ENCODE assay signal across 8 cellular contexts in genomic region chr12:57031228-57031670, GRCh38. TPM values are rescaled to one million over a fixed set of nuclear protein-coding genes. Genes with fewer than 3 reads are reported as not detected.
DNase-seq lines count a peak whose midpoint lies in the region; ATAC-seq, FAIRE-seq and TF ChIP-seq lines count a peak whose summit lies in the region.

No MANE protein-coding gene starts in this region.

- H2BK5ac ChIP-seq in H1 (ENCODE audit: low read depth, low read length), result peak overlapping the region; percentile 89; the same call in 1 of the 2 replicates

- peak overlapping the region; percentile 57 for H2AFZ ChIP-seq in HCT116 (ENCODE audit: low read depth, low read length, poor library complexity, severe bottlenecking)
- H2AFZ ChIP-seq in H1 (ENCODE audit: low read length), result peak overlapping the region; percentile 89

- intact Hi-C loops in HCT116 (cut with micrococcal nuclease), result no loop called here
- intact Hi-C loops in head of caudate nucleus (cut with DNase I), result no loop called here

- CTCF ChIA-PET in HCT116 (lab: Charles Lee), result interaction anchor here (0.7 to 1.1 kb wide), 4 partner anchors 10 to 145 kb away, joined by 3 read pairs; partner anchors contain the start of gene LRP1
- CTCF ChIA-PET in H1 (lab: Charles Lee; ENCODE audit: partially characterized antibody), result interaction anchor here (0.5 to 6.5 kb wide), 20 partner anchors 9 to 474 kb away, joined by 3 to 51 read pairs (median 7); partner anchors contain the start of genes MYO1A, STAT6, TAC3 and ZBTB39

- H3K9me2 ChIP-seq in HCT116 (ENCODE audit: insufficient read depth), result no peaks in the 10 kb centered on the region

- H3K27me3 ChIP-seq in HCT116 (ENCODE audit: insufficient read depth, low read length), result no peaks in the 10 kb centered on the region; the same call in 1 of the 2 replicates
- H3K27me3 ChIP-seq in H1 (replicated peaks in 1 of 4; ENCODE audit: control insufficient read depth in 3 of 4, extremely low read depth in 1 of 4, insufficient read depth in 3 of 4, low read length in 3 of 4), result peaks cover 0 to 3% (median 0%) of the 10 kb centered on the region in 4 experiments; a peak in 1 of 7 replicates

- H3K14ac ChIP-seq in H1 (ENCODE audit: insufficient read length), result no peak overlapping the region

- H3K4me3 ChIP-seq in HCT116 (replicated peaks in 1 of 2; ENCODE audit: low read depth in 1 of 2, low read length in 2 of 2) (no peak overlapping the region), H1 (ENCODE audit: extremely low read depth in 1 of 4, insufficient read depth in 2 of 4, low read depth in 3 of 4, low read length in 4 of 4) (no peak overlapping the region)

- no peak overlapping the region for H2AK5ac ChIP-seq in H1 (ENCODE audit: low read depth, low read length)

- H3K4ac ChIP-seq in H1 (replicated peaks; ENCODE audit: insufficient read length, low read depth, low read length), result no peak overlapping the region

- H3K9me3 ChIP-seq in HCT116 (ENCODE audit: control insufficient read depth in 1 of 2, insufficient read depth in 1 of 2, low read depth in 1 of 2, low read length in 2 of 2), result no peaks in the 10 kb centered on the region
- no peaks in the 10 kb centered on the region for H3K9me3 ChIP-seq in H1 (ENCODE audit: insufficient read depth in 2 of 2, low read depth in 1 of 2, low read length in 1 of 2)

- TF ChIP-seq POLR2A in HCT116 (IDR thresholded peaks at IDR 0.05; ENCODE audit: borderline replicate concordance, extremely low read depth, insufficient read depth, insufficient read length), result no peak
- no peak for TF ChIP-seq POLR2A in H1 (IDR thresholded peaks at IDR 0.05; ENCODE audit: control extremely low read depth in 1 of 2, low read depth in 2 of 2, low read length in 2 of 2)

- peak; percentile 20; the same call in 1 of the 2 replicates for TF ChIP-seq RAD21 in HCT116 (IDR thresholded peaks at IDR 0.05; ENCODE audit: low read depth)
- TF ChIP-seq RAD21 in H1 (IDR thresholded peaks at IDR 0.05 in 1 of 2, conservative IDR thresholded peaks at IDR 0.05 in 1 of 2; ENCODE audit: low read depth in 2 of 2, low read length in 2 of 2), result peak; percentile 42 to 58

- no peak overlapping the region for H2BK120ac ChIP-seq in H1 (replicated peaks; ENCODE audit: low read depth, low read length)

- H3K36me3 ChIP-seq in HCT116 (ENCODE audit: control insufficient read depth in 1 of 2, insufficient read depth in 2 of 2, low read length in 2 of 2) (no peaks in the 10 kb centered on the region), H1 (ENCODE audit: control insufficient read depth in 2 of 4, insufficient read depth in 4 of 4, low read length in 3 of 4) (no peaks in the 10 kb centered on the region)

- no peak overlapping the region for H3K18ac ChIP-seq in H1 (ENCODE audit: extremely low read depth, low read length)

- H2BK15ac ChIP-seq in H1 (ENCODE audit: low read length), result no peak overlapping the region

- BruUV-seq in HCT116 (replicated peaks; lab: Mats Ljungman, UMichigan), result no TSS peak

- TF ChIP-seq EP300 in H1 (IDR thresholded peaks at IDR 0.05; ENCODE audit: borderline replicate concordance in 1 of 2, low read depth in 2 of 2, low read length in 2 of 2), result no peak

- FAIRE-seq in H1 (lab: Jason Lieb, UNC), result no peak

- H4K8ac ChIP-seq in H1 (ENCODE audit: extremely low read depth, insufficient read depth, low read length), result no peak overlapping the region

- peak; percentile 72 for ATAC-seq in HCT116
- no peak for ATAC-seq in HG03175 (IDR thresholded peaks at IDR 0.05; ENCODE audit: unreplicated experiment)

- DNase-seq in DMS153 (lab: John Stamatoyannopoulos, UW) (peak; percentile 88), HCT116 (ENCODE audit: low read depth, low spot score) (peak; percentile 18), NCI-H526 (lab: John Stamatoyannopoulos, UW) (peak; percentile 53 to 61), H1 (ENCODE audit: low read depth in 1 of 2, low spot score in 2 of 2) (no peak), head of caudate nucleus (no peak), ureter (ENCODE audit: low spot score) (no peak), epidermal melanocyte (ENCODE audit: insufficient read length, low spot score) (no peak)

- WGBS in H1 (ENCODE audit: extremely low coverage in 1 of 2, insufficient coverage in 1 of 2, insufficient read length in 1 of 2, insufficient replicate concordance in 2 of 2, low coverage in 1 of 2, low lambda C conversion rate in 2 of 2, missing lambda C conversion rate in 1 of 2), 2 experiments, result 82% methylated on average over 2 of the region's 2 CpGs; no CpG with 5 or more reads in 1 of the 2 experiments

- H3K79me2 ChIP-seq in HCT116 (ENCODE audit: insufficient read depth, low read length) (no peaks in the 10 kb centered on the region), H1 (ENCODE audit: control insufficient read depth in 1 of 2, insufficient read depth in 2 of 2, low read length in 2 of 2) (no peaks in the 10 kb centered on the region)

- H3K4me1 ChIP-seq in HCT116 (ENCODE audit: control insufficient read depth in 1 of 2, insufficient read depth in 2 of 2, low read length in 2 of 2) (peaks cover 12 to 17% of the 10 kb centered on the region in 2 experiments), H1 (replicated peaks in 1 of 4; ENCODE audit: control insufficient read depth in 3 of 4, insufficient read depth in 4 of 4, low read length in 3 of 4) (peaks cover 0 to 8% (median 3%) of the 10 kb centered on the region in 4 experiments; a peak in 5 of 7 replicates)

- H3K79me1 ChIP-seq in H1 (ENCODE audit: low read depth, low read length), result no peaks in the 10 kb centered on the region

- no peak overlapping the region for H4K5ac ChIP-seq in H1 (ENCODE audit: insufficient read length, low read depth, low read length)

- H3K56ac ChIP-seq in H1 (replicated peaks; ENCODE audit: insufficient read length, low read depth, low read length), result no peak overlapping the region

- peak overlapping the region; percentile 29 for H4K91ac ChIP-seq in H1 (replicated peaks; ENCODE audit: insufficient read length, low read length)

- POLR2A ChIA-PET in HCT116 (lab: Charles Lee) (interaction anchor here (0.5 kb wide), 1 partner anchor 81 kb away, joined by 3 read pairs; no protein-coding TSS in a partner anchor), H1 (lab: Charles Lee; ENCODE audit: partially characterized antibody) (interaction anchor here (0.7 to 2.2 kb wide), 6 partner anchors 12 to 97 kb away, joined by 3 to 7 read pairs (median 5); partner anchors contain the start of genes LRP1 and TAC3)

- no peak overlapping the region for H3K27ac ChIP-seq in HCT116 (ENCODE audit: low read depth, low read length)
- no peak overlapping the region for H3K27ac ChIP-seq in H1 (ENCODE audit: low read depth, low read length)

- peak overlapping the region; percentile 45 for H3K4me2 ChIP-seq in HCT116 (ENCODE audit: low read length)
- H3K4me2 ChIP-seq in H1 (ENCODE audit: insufficient read depth in 1 of 2, low read depth in 2 of 2, low read length in 2 of 2), result no peak overlapping the region

- H4K20me1 ChIP-seq in HCT116 (ENCODE audit: insufficient read depth), result no peaks in the 10 kb centered on the region
- no peaks in the 10 kb centered on the region for H4K20me1 ChIP-seq in H1 (replicated peaks in 1 of 2; ENCODE audit: control insufficient read depth in 1 of 2, insufficient read depth in 2 of 2, low read length in 2 of 2)

- H3K23ac ChIP-seq in H1 (ENCODE audit: insufficient read length), result no peak overlapping the region

- TF ChIP-seq CTCF in HCT116 (IDR thresholded peaks at IDR 0.05 in 2 of 3, conservative IDR thresholded peaks at IDR 0.05 in 1 of 3; ENCODE audit: borderline replicate concordance in 1 of 3, insufficient read depth in 1 of 3, low read depth in 2 of 3, low read length in 2 of 3) (no peak), H1 (IDR thresholded peaks at IDR 0.05; ENCODE audit: control extremely low read depth in 1 of 3, insufficient read depth in 1 of 3, low read depth in 1 of 3, low read length in 3 of 3) (peak in 2 of 3 experiments; percentile 12 to 46; a peak in 3 of 4 replicates)

- H3K9ac ChIP-seq in HCT116 (ENCODE audit: low read length), result no peak overlapping the region
- H3K9ac ChIP-seq in H1 (replicated peaks in 1 of 4; ENCODE audit: extremely low read depth in 1 of 4, low read depth in 3 of 4, low read length in 3 of 4), result no peak overlapping the region

- no peaks in the 10 kb centered on the region; the same call in 1 of the 2 replicates for H3K23me2 ChIP-seq in H1 (ENCODE audit: low read depth, low read length)

- RAD21 ChIA-PET in HCT116 (lab: Charles Lee; ENCODE audit: low non-redundant PET in 1 of 2, low total read pairs in 2 of 2, uncharacterized antibody in 2 of 2, unreplicated experiment in 2 of 2), result interaction anchor here in 1 of 2 experiments (0.9 kb wide), 1 partner anchor 58 kb away, joined by 4 read pairs; the partner anchor contains the start of gene NAB2

- no peak overlapping the region for H2BK20ac ChIP-seq in H1 (ENCODE audit: low read length)

- no peak overlapping the region for H2BK12ac ChIP-seq in H1 (ENCODE audit: low read depth, low read length)

RNA-seq across cellular contexts. Expression of gene TAC3, which starts 14.9 kb away (rescaled TPM):
- total RNA-seq in HCT116 (2021; ENCODE audit: unreplicated experiment) (not detected), ureter (not detected)
- 0.11 and 0.31 TPM in 2 replicates for polyA plus RNA-seq in HCT116 (2012)
- total RNA-seq in H1 (2021; fragmentation: NEBNext Ultra II Directional; extraction: Animal tissue kit (Norgen Biotek cat#: 25700)), result 9.7 and 11.7 TPM in 2 replicates
- 36.0 and 45.3 TPM in 2 replicates for polyA plus RNA-seq in H1 (2011; rRNA removed)
- 28.1 TPM for polyA plus RNA-seq in H1 (2011; cell fraction: cytosol; rRNA removed)
- polyA plus RNA-seq in H1 (2011; cell fraction: nucleus; rRNA removed), result 16.1 TPM
- 15.3 to 22.7 TPM (median 21.1 TPM) in 4 replicates for polyA plus RNA-seq in H1 (2012, experiment 1 of 2)
- 23.8 TPM for polyA plus RNA-seq in H1 (2012, experiment 2 of 2)
- 13.4 TPM for polyA plus RNA-seq in H1 (2013, experiment 1 of 2)
- 17.0 TPM for polyA plus RNA-seq in H1 (2013, experiment 2 of 2)
- 7.7 and 10.6 TPM in 2 replicates for polyA minus RNA-seq in H1 (2011; rRNA and poly(A)+ RNA removed)
- polyA minus RNA-seq in H1 (2011; cell fraction: cytosol; rRNA and poly(A)+ RNA removed), result 6.9 TPM
- 4.3 TPM for polyA minus RNA-seq in H1 (2011; cell fraction: nucleus; rRNA and poly(A)+ RNA removed)

RNA-seq across cellular contexts. Expression of gene MYO1A, which starts 18.7 kb away (rescaled TPM):
- total RNA-seq in HCT116 (2021; ENCODE audit: unreplicated experiment), result 0.76 TPM
- 0.49 and 0.69 TPM in 2 replicates for polyA plus RNA-seq in HCT116 (2012)
- total RNA-seq in H1 (2021; fragmentation: NEBNext Ultra II Directional; extraction: Animal tissue kit (Norgen Biotek cat#: 25700)), result 0.52 and 0.54 TPM in 2 replicates
- 0.60 and 0.77 TPM in 2 replicates for polyA plus RNA-seq in H1 (2011; rRNA removed)
- polyA plus RNA-seq in H1 (2011; cell fraction: cytosol; rRNA removed), result 0.21 TPM
- polyA plus RNA-seq in H1 (2011; cell fraction: nucleus; rRNA removed), result 2.2 TPM
- 0.11 to 0.41 TPM (median 0.24 TPM) in 4 replicates for polyA plus RNA-seq in H1 (2012, experiment 1 of 2)
- 0.04 TPM for polyA plus RNA-seq in H1 (2012, experiment 2 of 2)
- polyA plus RNA-seq in H1 (2013, experiment 1 of 2), result 0.14 TPM
- polyA plus RNA-seq in H1 (2013, experiment 2 of 2), result 0.33 TPM
- 1.3 TPM in 1 of 2 replicates, not detected in the other for polyA minus RNA-seq in H1 (2011; rRNA and poly(A)+ RNA removed)
- polyA minus RNA-seq in H1 (2011; cell fraction: cytosol; rRNA and poly(A)+ RNA removed), result not detected
- polyA minus RNA-seq in H1 (2011; cell fraction: nucleus; rRNA and poly(A)+ RNA removed), result 2.4 TPM
- 0.23 TPM for total RNA-seq in ureter

RNA-seq across cellular contexts. Expression of gene ZBTB39, which starts 24.9 kb away (rescaled TPM):
- total RNA-seq in HCT116 (2021; ENCODE audit: unreplicated experiment), result 12.3 TPM
- 6.6 and 6.9 TPM in 2 replicates for polyA plus RNA-seq in HCT116 (2012)
- total RNA-seq in H1 (2021; fragmentation: NEBNext Ultra II Directional; extraction: Animal tissue kit (Norgen Biotek cat#: 25700)), result 24.5 and 25.0 TPM in 2 replicates
- polyA plus RNA-seq in H1 (2011; rRNA removed), result 19.3 and 21.0 TPM in 2 replicates
- 21.2 TPM for polyA plus RNA-seq in H1 (2011; cell fraction: cytosol; rRNA removed)
- 21.5 TPM for polyA plus RNA-seq in H1 (2011; cell fraction: nucleus; rRNA removed)
- polyA plus RNA-seq in H1 (2012, experiment 1 of 2), result 13.9 to 18.1 TPM (median 15.7 TPM) in 4 replicates
- 6.7 TPM for polyA plus RNA-seq in H1 (2012, experiment 2 of 2)
- polyA plus RNA-seq in H1 (2013, experiment 1 of 2), result 12.7 TPM
- polyA plus RNA-seq in H1 (2013, experiment 2 of 2), result 12.1 TPM
- polyA minus RNA-seq in H1 (2011; rRNA and poly(A)+ RNA removed), result 42.2 and 43.8 TPM in 2 replicates
- polyA minus RNA-seq in H1 (2011; cell fraction: cytosol; rRNA and poly(A)+ RNA removed), result 21.4 TPM
- polyA minus RNA-seq in H1 (2011; cell fraction: nucleus; rRNA and poly(A)+ RNA removed), result 30.3 TPM
- total RNA-seq in ureter, result 7.5 TPM

RNA-seq across cellular contexts. Expression of gene NEMP1, which starts 47.3 kb away (rescaled TPM):
- total RNA-seq in HCT116 (2021; ENCODE audit: unreplicated experiment), result 35.2 TPM
- polyA plus RNA-seq in HCT116 (2012), result 9.0 and 12.3 TPM in 2 replicates
- total RNA-seq in H1 (2021; fragmentation: NEBNext Ultra II Directional; extraction: Animal tissue kit (Norgen Biotek cat#: 25700)), result 41.6 and 43.2 TPM in 2 replicates
- 21.3 and 30.1 TPM in 2 replicates for polyA plus RNA-seq in H1 (2011; rRNA removed)
- 30.3 TPM for polyA plus RNA-seq in H1 (2011; cell fraction: cytosol; rRNA removed)
- 32.0 TPM for polyA plus RNA-seq in H1 (2011; cell fraction: nucleus; rRNA removed)
- polyA plus RNA-seq in H1 (2012, experiment 1 of 2), result 16.4 to 26.7 TPM (median 21.6 TPM) in 4 replicates
- 2.0 TPM for polyA plus RNA-seq in H1 (2012, experiment 2 of 2)
- 35.2 TPM for polyA plus RNA-seq in H1 (2013, experiment 1 of 2)
- polyA plus RNA-seq in H1 (2013, experiment 2 of 2), result 38.0 TPM
- 36.9 and 49.7 TPM in 2 replicates for polyA minus RNA-seq in H1 (2011; rRNA and poly(A)+ RNA removed)
- 15.9 TPM for polyA minus RNA-seq in H1 (2011; cell fraction: cytosol; rRNA and poly(A)+ RNA removed)
- 23.5 TPM for polyA minus RNA-seq in H1 (2011; cell fraction: nucleus; rRNA and poly(A)+ RNA removed)
- 12.5 TPM for total RNA-seq in ureter

RNA-seq across cellular contexts. Expression of gene NAB2, which starts 57.7 kb away (rescaled TPM):
- total RNA-seq in HCT116 (2021; ENCODE audit: unreplicated experiment) (77.1 TPM), ureter (16.2 TPM)
- polyA plus RNA-seq in HCT116 (2012), result 59.6 and 68.8 TPM in 2 replicates
- total RNA-seq in H1 (2021; fragmentation: NEBNext Ultra II Directional; extraction: Animal tissue kit (Norgen Biotek cat#: 25700)), result 20.6 and 20.9 TPM in 2 replicates
- 23.5 and 30.8 TPM in 2 replicates for polyA plus RNA-seq in H1 (2011; rRNA removed)
- polyA plus RNA-seq in H1 (2011; cell fraction: cytosol; rRNA removed), result 23.9 TPM
- 31.8 TPM for polyA plus RNA-seq in H1 (2011; cell fraction: nucleus; rRNA removed)
- polyA plus RNA-seq in H1 (2012, experiment 1 of 2), result 18.8 to 24.4 TPM (median 22.7 TPM) in 4 replicates
- 22.8 TPM for polyA plus RNA-seq in H1 (2012, experiment 2 of 2)
- 12.4 TPM for polyA plus RNA-seq in H1 (2013, experiment 1 of 2)
- polyA plus RNA-seq in H1 (2013, experiment 2 of 2), result 11.5 TPM
- 12.2 and 22.2 TPM in 2 replicates for polyA minus RNA-seq in H1 (2011; rRNA and poly(A)+ RNA removed)
- polyA minus RNA-seq in H1 (2011; cell fraction: cytosol; rRNA and poly(A)+ RNA removed), result 17.3 TPM
- 13.8 TPM for polyA minus RNA-seq in H1 (2011; cell fraction: nucleus; rRNA and poly(A)+ RNA removed)

Comparison
In these comparisons a context has a peak if more than half of its experiments do, and no peak if none do; other contexts are left out.
1. DNase-seq: peak in DMS153 (single experiment), HCT116 (single experiment) and NCI-H526 (2 of 2); none in H1 (0 of 2), head of caudate nucleus (0 of 42), ureter (single experiment) and epidermal melanocyte (single experiment).
2. CTCF ChIP-seq: peak in H1 (2 of 3); none in HCT116 (0 of 3).